In the genomic region with DNA sequence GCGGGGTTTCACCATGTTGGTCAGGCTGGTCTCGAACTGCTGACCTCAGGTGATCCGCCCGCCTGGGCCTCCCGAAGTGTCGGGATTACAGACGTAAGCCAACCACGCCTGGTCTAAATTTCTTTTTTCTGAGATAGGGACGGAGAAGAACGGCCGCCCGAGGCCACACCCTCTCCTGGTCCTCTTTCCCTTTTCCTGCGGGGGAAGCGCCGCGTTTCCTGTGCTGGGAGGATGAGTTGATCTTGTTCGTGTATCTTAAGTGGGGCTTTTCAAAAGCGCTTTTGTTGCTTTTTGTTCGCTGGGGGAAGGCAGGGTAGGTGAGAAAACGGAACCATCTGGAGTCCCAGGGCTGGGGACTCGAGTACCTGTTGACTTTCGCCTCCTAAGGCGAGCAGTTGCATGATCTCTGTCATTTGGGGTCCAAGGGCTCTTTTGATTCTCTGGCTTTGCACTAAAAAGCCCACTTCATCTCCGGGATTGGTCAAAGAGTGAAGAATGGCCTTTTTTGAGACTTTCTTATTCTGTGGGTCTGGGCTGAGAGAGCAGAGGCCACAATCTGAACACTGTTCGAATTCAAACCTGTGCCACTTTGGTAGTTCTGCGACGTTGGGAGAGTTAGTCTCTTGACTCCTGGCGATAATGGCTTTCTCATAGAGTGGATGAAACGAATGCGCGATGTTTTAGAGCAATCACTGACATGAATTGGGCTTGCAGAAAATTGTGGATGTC, we compare ENCODE assay signal across 1 cellular context.
TF ChIP-seq lines count a peak whose summit lies in the region.

No MANE protein-coding gene starts in this region.

TF ChIP-seq in GM12878, 131 proteins besides CTCF, POLR2A, EP300 and RAD21:
- TF ChIP-seq ZNF217 (IDR thresholded peaks at IDR 0.05) (no peak), BRCA1 (IDR thresholded peaks at IDR 0.05; ENCODE audit: low read depth, low read length) (no peak), RAD51 (IDR thresholded peaks at IDR 0.05) (no peak), KLF5 (IDR thresholded peaks at IDR 0.05; ENCODE audit: partially characterized antibody) (no peak), POU2F2 (IDR thresholded peaks at IDR 0.05; ENCODE audit: borderline replicate concordance, low read depth, low read length) (0 out of 3 replicates have a peak, but pooled peaks have one; percentile 33), FOXK2 (IDR thresholded peaks at IDR 0.05) (no peak), ESRRA (IDR thresholded peaks at IDR 0.05; ENCODE audit: low read length) (no peak), ZBED1 (IDR thresholded peaks at IDR 0.05; ENCODE audit: borderline replicate concordance) (no peak), RUNX3 (IDR thresholded peaks at IDR 0.05; ENCODE audit: low read length) (0 out of 2 replicates have a peak, but pooled peaks have one; percentile 0), IKZF2 (IDR thresholded peaks at IDR 0.05) (peak in 1 of 2 experiments; percentile 41; a peak in 1 of 4 replicates), STAT3 (IDR thresholded peaks at IDR 0.05; ENCODE audit: low read depth, low read length) (no peak), LARP7 (IDR thresholded peaks at IDR 0.05) (no peak), HCFC1 (IDR thresholded peaks at IDR 0.05; ENCODE audit: low read length) (no peak), RCOR1 (conservative IDR thresholded peaks at IDR 0.05; ENCODE audit: low read depth, low read length) (no peak), ZNF207 (IDR thresholded peaks at IDR 0.05; ENCODE audit: borderline replicate concordance) (no peak), RBBP5 (conservative IDR thresholded peaks at IDR 0.05) (no peak), SREBF2 (IDR thresholded peaks at IDR 0.05; ENCODE audit: low read length) (no peak), ZSCAN29 (IDR thresholded peaks at IDR 0.05) (no peak), ASH2L (IDR thresholded peaks at IDR 0.05; ENCODE audit: borderline replicate concordance, low read depth) (no peak), MXI1 (IDR thresholded peaks at IDR 0.05; ENCODE audit: low read depth, low read length) (no peak), TARDBP (IDR thresholded peaks at IDR 0.05; ENCODE audit: borderline replicate concordance) (no peak), CHD1 (IDR thresholded peaks at IDR 0.05; ENCODE audit: low read depth, low read length) (peak; percentile 58; the same call in 1 of the 2 replicates), POLR2AphosphoS5 (IDR thresholded peaks at IDR 0.05; ENCODE audit: low read length) (peak; percentile 15; the same call in 1 of the 2 replicates), GATAD2B (conservative IDR thresholded peaks at IDR 0.05; ENCODE audit: low read depth) (no peak), STAT1 (conservative IDR thresholded peaks at IDR 0.05) (no peak), PAX8 (IDR thresholded peaks at IDR 0.05) (no peak), BCL11A (IDR thresholded peaks at IDR 0.05; ENCODE audit: low read depth, low read length) (0 out of 2 replicates have a peak, but pooled peaks have one; percentile 4)
- TF ChIP-seq, protein P1, sequence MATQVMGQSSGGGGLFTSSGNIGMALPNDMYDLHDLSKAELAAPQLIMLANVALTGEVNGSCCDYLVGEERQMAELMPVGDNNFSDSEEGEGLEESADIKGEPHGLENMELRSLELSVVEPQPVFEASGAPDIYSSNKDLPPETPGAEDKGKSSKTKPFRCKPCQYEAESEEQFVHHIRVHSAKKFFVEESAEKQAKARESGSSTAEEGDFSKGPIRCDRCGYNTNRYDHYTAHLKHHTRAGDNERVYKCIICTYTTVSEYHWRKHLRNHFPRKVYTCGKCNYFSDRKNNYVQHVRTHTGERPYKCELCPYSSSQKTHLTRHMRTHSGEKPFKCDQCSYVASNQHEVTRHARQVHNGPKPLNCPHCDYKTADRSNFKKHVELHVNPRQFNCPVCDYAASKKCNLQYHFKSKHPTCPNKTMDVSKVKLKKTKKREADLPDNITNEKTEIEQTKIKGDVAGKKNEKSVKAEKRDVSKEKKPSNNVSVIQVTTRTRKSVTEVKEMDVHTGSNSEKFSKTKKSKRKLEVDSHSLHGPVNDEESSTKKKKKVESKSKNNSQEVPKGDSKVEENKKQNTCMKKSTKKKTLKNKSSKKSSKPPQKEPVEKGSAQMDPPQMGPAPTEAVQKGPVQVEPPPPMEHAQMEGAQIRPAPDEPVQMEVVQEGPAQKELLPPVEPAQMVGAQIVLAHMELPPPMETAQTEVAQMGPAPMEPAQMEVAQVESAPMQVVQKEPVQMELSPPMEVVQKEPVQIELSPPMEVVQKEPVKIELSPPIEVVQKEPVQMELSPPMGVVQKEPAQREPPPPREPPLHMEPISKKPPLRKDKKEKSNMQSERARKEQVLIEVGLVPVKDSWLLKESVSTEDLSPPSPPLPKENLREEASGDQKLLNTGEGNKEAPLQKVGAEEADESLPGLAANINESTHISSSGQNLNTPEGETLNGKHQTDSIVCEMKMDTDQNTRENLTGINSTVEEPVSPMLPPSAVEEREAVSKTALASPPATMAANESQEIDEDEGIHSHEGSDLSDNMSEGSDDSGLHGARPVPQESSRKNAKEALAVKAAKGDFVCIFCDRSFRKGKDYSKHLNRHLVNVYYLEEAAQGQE (IDR thresholded peaks at IDR 0.05; ENCODE audit: low read depth, low read length) = no peak
- TF ChIP-seq, protein P2, sequence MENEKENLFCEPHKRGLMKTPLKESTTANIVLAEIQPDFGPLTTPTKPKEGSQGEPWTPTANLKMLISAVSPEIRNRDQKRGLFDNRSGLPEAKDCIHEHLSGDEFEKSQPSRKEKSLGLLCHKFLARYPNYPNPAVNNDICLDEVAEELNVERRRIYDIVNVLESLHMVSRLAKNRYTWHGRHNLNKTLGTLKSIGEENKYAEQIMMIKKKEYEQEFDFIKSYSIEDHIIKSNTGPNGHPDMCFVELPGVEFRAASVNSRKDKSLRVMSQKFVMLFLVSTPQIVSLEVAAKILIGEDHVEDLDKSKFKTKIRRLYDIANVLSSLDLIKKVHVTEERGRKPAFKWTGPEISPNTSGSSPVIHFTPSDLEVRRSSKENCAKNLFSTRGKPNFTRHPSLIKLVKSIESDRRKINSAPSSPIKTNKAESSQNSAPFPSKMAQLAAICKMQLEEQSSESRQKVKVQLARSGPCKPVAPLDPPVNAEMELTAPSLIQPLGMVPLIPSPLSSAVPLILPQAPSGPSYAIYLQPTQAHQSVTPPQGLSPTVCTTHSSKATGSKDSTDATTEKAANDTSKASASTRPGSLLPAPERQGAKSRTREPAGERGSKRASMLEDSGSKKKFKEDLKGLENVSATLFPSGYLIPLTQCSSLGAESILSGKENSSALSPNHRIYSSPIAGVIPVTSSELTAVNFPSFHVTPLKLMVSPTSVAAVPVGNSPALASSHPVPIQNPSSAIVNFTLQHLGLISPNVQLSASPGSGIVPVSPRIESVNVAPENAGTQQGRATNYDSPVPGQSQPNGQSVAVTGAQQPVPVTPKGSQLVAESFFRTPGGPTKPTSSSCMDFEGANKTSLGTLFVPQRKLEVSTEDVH (IDR thresholded peaks at IDR 0.05; ENCODE audit: low read depth, partially characterized antibody) = no peak
- TF ChIP-seq, protein P3, sequence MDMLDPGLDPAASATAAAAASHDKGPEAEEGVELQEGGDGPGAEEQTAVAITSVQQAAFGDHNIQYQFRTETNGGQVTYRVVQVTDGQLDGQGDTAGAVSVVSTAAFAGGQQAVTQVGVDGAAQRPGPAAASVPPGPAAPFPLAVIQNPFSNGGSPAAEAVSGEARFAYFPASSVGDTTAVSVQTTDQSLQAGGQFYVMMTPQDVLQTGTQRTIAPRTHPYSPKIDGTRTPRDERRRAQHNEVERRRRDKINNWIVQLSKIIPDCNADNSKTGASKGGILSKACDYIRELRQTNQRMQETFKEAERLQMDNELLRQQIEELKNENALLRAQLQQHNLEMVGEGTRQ (IDR thresholded peaks at IDR 0.05; ENCODE audit: borderline replicate concordance, low read depth, low read length) = no peak
- TF ChIP-seq, protein P4, sequence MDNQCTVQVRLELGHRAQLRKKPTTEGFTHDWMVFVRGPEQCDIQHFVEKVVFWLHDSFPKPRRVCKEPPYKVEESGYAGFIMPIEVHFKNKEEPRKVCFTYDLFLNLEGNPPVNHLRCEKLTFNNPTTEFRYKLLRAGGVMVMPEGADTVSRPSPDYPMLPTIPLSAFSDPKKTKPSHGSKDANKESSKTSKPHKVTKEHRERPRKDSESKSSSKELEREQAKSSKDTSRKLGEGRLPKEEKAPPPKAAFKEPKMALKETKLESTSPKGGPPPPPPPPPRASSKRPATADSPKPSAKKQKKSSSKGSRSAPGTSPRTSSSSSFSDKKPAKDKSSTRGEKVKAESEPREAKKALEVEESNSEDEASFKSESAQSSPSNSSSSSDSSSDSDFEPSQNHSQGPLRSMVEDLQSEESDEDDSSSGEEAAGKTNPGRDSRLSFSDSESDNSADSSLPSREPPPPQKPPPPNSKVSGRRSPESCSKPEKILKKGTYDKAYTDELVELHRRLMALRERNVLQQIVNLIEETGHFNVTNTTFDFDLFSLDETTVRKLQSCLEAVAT (IDR thresholded peaks at IDR 0.05) = peak; percentile 30; the same call in 1 of the 2 replicates
